Comparison of ENCODE assay signal across 17 cellular contexts in genomic region chr11:64720640-64721358, GRCh38. TPM values are rescaled to one million over a fixed set of nuclear protein-coding genes. Genes with fewer than 3 reads are reported as not detected.
"Had no signal": no experiment of that assay in that cellular context is flagged by ENCODE, and none has a peak within 500 bp of the region (broad histone marks: within the 10 kb centered on the region; RNA-seq: fewer than 3 reads in every experiment).

No MANE protein-coding gene starts in this region.

- H3K36me3 Mint-ChIP-seq: activated naive CD4-positive, alpha-beta T cell treated with anti-CD3 and anti-CD28 coated beads, Interleukin-2, amount 10 ng/mL, durations not matched to agents 7 days and 5 days; naive thymus-derived CD8-positive, alpha-beta T cell; T-cell had no signal

- H3K9me3 ChIP-seq: adrenal gland, body of pancreas, mucosa of descending colon, ovary had no signal

- H3K27me3 ChIP-seq: ovary had no signal

- H3K4me1 Mint-ChIP-seq: activated T-helper 17 cell treated with anti-CD3 and anti-CD28 coated beads, Interleukin-2, amount 50 U/mL, for 72 hours had no signal

- H3K4me1 ChIP-seq: foreskin keratinocyte had no signal

- H3K36me3 ChIP-seq: adrenal gland, ovary had no signal

- ATAC-seq: activated CD4-positive, alpha-beta T cell treated with anti-CD3 and anti-CD28 coated beads for 36 hours; activated T-helper 17 cell treated with anti-CD3 and anti-CD28 coated beads, Interleukin-2, amount 50 U/mL, for 72 hours; body of pancreas; foreskin keratinocyte; mucosa of descending colon; naive thymus-derived CD8-positive, alpha-beta T cell; T-cell had no signal

- DNase-seq: activated CD4-positive, alpha-beta T cell treated with anti-CD3 and anti-CD28 coated beads for 36 hours; activated naive CD4-positive, alpha-beta T cell treated with anti-CD3 and anti-CD28 coated beads, Interleukin-2, amount 10 ng/mL, durations not matched to agents 7 days and 5 days; body of pancreas; cerebellar nuclear complex; foreskin keratinocyte; mucosa of descending colon; naive thymus-derived CD8-positive, alpha-beta T cell; stimulated activated CD4-positive, alpha-beta T cell treated with anti-CD3 and anti-CD28 coated beads, Interleukin-15, amount 100 ng/mL, for 24 hours; stimulated activated CD4-positive, alpha-beta T cell treated with anti-CD3 and anti-CD28 coated beads, Interleukin-4, amount 100 ng/mL, for 24 hours; T-cell had no signal

- H3K9me3 Mint-ChIP-seq: activated naive CD4-positive, alpha-beta T cell treated with anti-CD3 and anti-CD28 coated beads, Interleukin-2, amount 10 ng/mL, durations not matched to agents 7 days and 5 days; activated T-helper 17 cell treated with anti-CD3 and anti-CD28 coated beads, Interleukin-2, amount 50 U/mL, for 72 hours; naive thymus-derived CD8-positive, alpha-beta T cell; stimulated activated naive CD8-positive, alpha-beta T cell treated with anti-CD3 and anti-CD28 coated beads, Interleukin-15, Interleukin-2, amounts not matched to agents 100 ng/mL and 50 ng/mL, for 24 hours; T-cell had no signal

- H3K27ac ChIP-seq: adrenal gland, body of pancreas, foreskin keratinocyte, ovary, VCaP had no signal

- H3K4me3 Mint-ChIP-seq: activated CD4-positive, alpha-beta T cell treated with anti-CD3 and anti-CD28 coated beads for 36 hours; activated naive CD4-positive, alpha-beta T cell treated with anti-CD3 and anti-CD28 coated beads, Interleukin-2, amount 10 ng/mL, durations not matched to agents 7 days and 5 days; activated T-helper 17 cell treated with anti-CD3 and anti-CD28 coated beads, Interleukin-2, amount 50 U/mL, for 72 hours; stimulated activated naive CD8-positive, alpha-beta T cell treated with anti-CD3 and anti-CD28 coated beads, Interleukin-15, Interleukin-2, amounts not matched to agents 100 ng/mL and 50 ng/mL, for 24 hours; T-cell had no signal

- H3K4me3 ChIP-seq: adrenal gland, body of pancreas, mucosa of descending colon, ovary had no signal

- H3K27ac Mint-ChIP-seq: activated CD4-positive, alpha-beta T cell treated with anti-CD3 and anti-CD28 coated beads for 36 hours; activated naive CD4-positive, alpha-beta T cell treated with anti-CD3 and anti-CD28 coated beads, Interleukin-2, amount 10 ng/mL, durations not matched to agents 7 days and 5 days; activated T-helper 17 cell treated with anti-CD3 and anti-CD28 coated beads, Interleukin-2, amount 50 U/mL, for 72 hours; stimulated activated naive CD8-positive, alpha-beta T cell treated with anti-CD3 and anti-CD28 coated beads, Interleukin-15, Interleukin-2, amounts not matched to agents 100 ng/mL and 50 ng/mL, for 24 hours had no signal

RNA-seq across cellular contexts. Expression of gene NRXN2, which starts 2.2 kb away (rescaled TPM):
- total RNA-seq: dermis microvascular lymphatic vessel endothelial cell, foreskin keratinocyte, lung microvascular endothelial cell had no signal
- polyA plus RNA-seq: foreskin keratinocyte; naive thymus-derived CD8-positive, alpha-beta T cell had no signal
